In genomic region chr12:1533205-1533601, GRCh38 we compare ENCODE assay signal across 8 cellular contexts.
DNase-seq lines count a peak whose midpoint lies in the region; ATAC-seq and TF ChIP-seq lines count a peak whose summit lies in the region.

No MANE protein-coding gene starts in this region.

- peak; percentile 11 for ATAC-seq in GM18909 (IDR thresholded peaks at IDR 0.05; ENCODE audit: poor library complexity, unreplicated experiment)
- peak; percentile 21 for ATAC-seq in HG03378 (IDR thresholded peaks at IDR 0.05; ENCODE audit: unreplicated experiment)
- ATAC-seq in activated CD8-positive, alpha-beta T cell treated with anti-CD3 and anti-CD28 coated beads for 36 hours = peak; percentile 21
- no peak for ATAC-seq in aorta (ENCODE audit: low FRiP score)

- no peaks in the 10 kb centered on the region for H3K36me3 Mint-ChIP-seq in activated CD8-positive, alpha-beta T cell treated with anti-CD3 and anti-CD28 coated beads for 36 hours (ENCODE audit: low read depth)

- POLR2A ChIA-PET in activated CD8-positive, alpha-beta T cell treated with anti-CD3 and anti-CD28 coated beads for 36 hours (lab: Charles Lee) = interaction anchor here (0.6 to 1.2 kb wide), 3 partner anchors 10 to 261 kb away, joined by 3 read pairs; no protein-coding TSS in a partner anchor

- no peaks in the 10 kb centered on the region for H3K36me3 ChIP-seq in BLaER1 treated with 17β-estradiol and CSF1 and Interleukin-3, amounts not matched to agents 10 nM and 100 nM
- H3K36me3 ChIP-seq in neural cell (ENCODE audit: insufficient read depth, low read length) (no peaks in the 10 kb centered on the region), aorta (ENCODE audit: control insufficient read depth in 1 of 2, insufficient read depth in 2 of 2, low read length in 1 of 2) (no peaks in the 10 kb centered on the region)

- intact Hi-C loops in activated CD8-positive, alpha-beta T cell treated with anti-CD3 and anti-CD28 coated beads for 36 hours (cut with micrococcal nuclease) = loop anchor here (5.0 kb wide), 1 partner anchor 59 kb away; the partner anchor contains the start of gene FBXL14
- intact Hi-C loops in aorta (cut with DNase I) = no loop called here

- 72 to 89% methylated on average over 9 of the region's 9 CpGs for WGBS in aorta, 2 donors

- no peaks in the 10 kb centered on the region for H3K9me2 ChIP-seq in neural cell (ENCODE audit: insufficient read depth, low read length)

- CTCF ChIA-PET in activated CD8-positive, alpha-beta T cell treated with anti-CD3 and anti-CD28 coated beads for 36 hours (lab: Charles Lee) = interaction anchor here (0.7 to 3.1 kb wide), 11 partner anchors 15 to 417 kb away, joined by 3 to 30 read pairs (median 4); no protein-coding TSS in a partner anchor

- peak overlapping the region; percentile 11 to 50 (median 42); a peak in 15 of 20 replicates for H3K4me3 ChIP-seq in BLaER1 treated with 17β-estradiol and CSF1 and Interleukin-3, amounts not matched to agents 10 nM and 100 nM
- H3K4me3 ChIP-seq in neural cell (ENCODE audit: low read length) (peak overlapping the region; percentile 83), aorta (ENCODE audit: low read length in 2 of 2) (no peak overlapping the region)

- TF ChIP-seq RAD21 in neural cell (conservative IDR thresholded peaks at IDR 0.05) = no peak

- H3K4me1 ChIP-seq in BLaER1 treated with 17β-estradiol and CSF1 and Interleukin-3, amounts not matched to agents 10 nM and 100 nM = peaks cover 30 to 60% (median 55%) of the 10 kb centered on the region in 10 experiments
- H3K4me1 ChIP-seq in aorta (ENCODE audit: control insufficient read depth in 1 of 2, insufficient read depth in 2 of 2, low read length in 2 of 2) = no peaks in the 10 kb centered on the region

- peak overlapping the region; percentile 80 to 97 (median 90) for H3K4me2 ChIP-seq in BLaER1 treated with 17β-estradiol and CSF1 and Interleukin-3, amounts not matched to agents 10 nM and 100 nM
- peak overlapping the region; percentile 35 for H3K4me2 ChIP-seq in neural cell (ENCODE audit: low read length)

- H3K27ac ChIP-seq in BLaER1 treated with 17β-estradiol and CSF1 and Interleukin-3, amounts not matched to agents 10 nM and 100 nM = no peak overlapping the region
- no peak overlapping the region for H3K27ac ChIP-seq in neural cell (ENCODE audit: low read length)
- no peak overlapping the region for H3K27ac ChIP-seq in aorta (ENCODE audit: low read depth in 1 of 2, low read length in 2 of 2)

- H3K79me2 ChIP-seq in neural cell (replicated peaks; ENCODE audit: insufficient read depth, low read length) = peaks cover 92% of the 10 kb centered on the region

- peaks cover 69% of the 10 kb centered on the region for H3K27me3 Mint-ChIP-seq in activated CD8-positive, alpha-beta T cell treated with anti-CD3 and anti-CD28 coated beads for 36 hours

- no peak for TF ChIP-seq EP300 in neural cell (conservative IDR thresholded peaks at IDR 0.05; ENCODE audit: poor library complexity, severe bottlenecking)

- peak; percentile 37 for TF ChIP-seq CTCF in activated CD8-positive, alpha-beta T cell treated with anti-CD3 and anti-CD28 coated beads for 36 hours (IDR thresholded peaks at IDR 0.05)
- no peak for TF ChIP-seq CTCF in neural cell (IDR thresholded peaks at IDR 0.05; ENCODE audit: poor library complexity, severe bottlenecking)

- DNase-seq in activated CD8-positive, alpha-beta T cell treated with anti-CD3 and anti-CD28 coated beads for 36 hours = peak; percentile 49
- no peak for DNase-seq in foreskin melanocyte
- DNase-seq in aorta = no peak
- DNase-seq in NCI-H146 treated with DMSO at 0.1 percent for 48 hours (lab: John Stamatoyannopoulos, UW; ENCODE audit: unreplicated experiment) = no peak

- peaks cover 32% of the 10 kb centered on the region for H3K4me1 Mint-ChIP-seq in activated CD8-positive, alpha-beta T cell treated with anti-CD3 and anti-CD28 coated beads for 36 hours (ENCODE audit: low read depth)

- no peak overlapping the region for H3K9ac ChIP-seq in BLaER1 treated with 17β-estradiol and CSF1 and Interleukin-3, amounts not matched to agents 10 nM and 100 nM
- no peak overlapping the region for H3K9ac ChIP-seq in neural cell (ENCODE audit: low read length)

- H2AFZ ChIP-seq in neural cell (ENCODE audit: low read depth, low read length) = no peak overlapping the region

- H3K9me3 Mint-ChIP-seq in activated CD8-positive, alpha-beta T cell treated with anti-CD3 and anti-CD28 coated beads for 36 hours = no peaks in the 10 kb centered on the region

- H3K9me3 ChIP-seq in BLaER1 treated with 17β-estradiol and CSF1 and Interleukin-3, amounts not matched to agents 10 nM and 100 nM (replicated peaks in 1 of 11) = no peaks in the 10 kb centered on the region
- H3K9me3 ChIP-seq in neural cell (ENCODE audit: low read length) = no peaks in the 10 kb centered on the region
- H3K9me3 ChIP-seq in aorta (ENCODE audit: control insufficient read depth, low read length) = peaks cover under 1% of the 10 kb centered on the region

- no peak overlapping the region for H3K27ac Mint-ChIP-seq in activated CD8-positive, alpha-beta T cell treated with anti-CD3 and anti-CD28 coated beads for 36 hours

- H3K27me3 ChIP-seq in BLaER1 treated with 17β-estradiol and CSF1 and Interleukin-3, amounts not matched to agents 10 nM and 100 nM = peaks cover 55 to 100% (median 91%) of the 10 kb centered on the region in 11 experiments
- no peaks in the 10 kb centered on the region for H3K27me3 ChIP-seq in neural cell (ENCODE audit: insufficient read depth, low read depth, low read length)
- H3K27me3 ChIP-seq in aorta (ENCODE audit: control insufficient read depth in 1 of 2, insufficient read depth in 2 of 2, low read length in 1 of 2) = no peaks in the 10 kb centered on the region

- no peaks in the 10 kb centered on the region for H3F3A ChIP-seq in neural cell (ENCODE audit: insufficient read depth, low read length, poor library complexity, severe bottlenecking)

- peak overlapping the region; percentile 62 for H3K4me3 Mint-ChIP-seq in activated CD8-positive, alpha-beta T cell treated with anti-CD3 and anti-CD28 coated beads for 36 hours

- peaks cover 0 to 76% (median 59%) of the 10 kb centered on the region in 11 experiments; a peak in 19 of 22 replicates for H4K20me1 ChIP-seq in BLaER1 treated with 17β-estradiol and CSF1 and Interleukin-3, amounts not matched to agents 10 nM and 100 nM
- H4K20me1 ChIP-seq in neural cell (ENCODE audit: insufficient read depth) = no peaks in the 10 kb centered on the region

TF ChIP-seq in neural cell, 6 proteins besides CTCF, POLR2A, EP300 and RAD21:
- no peak for TF ChIP-seq MXI1 (conservative IDR thresholded peaks at IDR 0.05; ENCODE audit: poor library complexity, severe bottlenecking)
- TF ChIP-seq REST (IDR thresholded peaks at IDR 0.05; ENCODE audit: borderline replicate concordance) = no peak

Comparison
In these comparisons a context has a peak if more than half of its experiments do, and no peak if none do; other contexts are left out.
1. H3K4me3 ChIP-seq: peak in BLaER1 treated with 17β-estradiol and CSF1 and Interleukin-3, amounts not matched to agents 10 nM and 100 nM (10 of 10) and neural cell (single experiment); none in aorta (0 of 2).